In genomic region chr22:49989826-49990225, GRCh38 we compare ENCODE assay signal across 8 cellular contexts. TPM values are rescaled to one million over a fixed set of nuclear protein-coding genes. Genes with fewer than 3 reads are reported as not detected.
"Had no signal": no experiment of that assay in that cellular context is flagged by ENCODE, and none has a peak within 500 bp of the region (broad histone marks: within the 10 kb centered on the region; RNA-seq: fewer than 3 reads in every experiment).

No MANE protein-coding gene starts in this region.

RNA-seq across cellular contexts. Expression of gene IL17REL, which starts 22.7 kb away (rescaled TPM):
- total RNA-seq: activated CD4-positive, alpha-beta memory T cell treated with anti-CD3 and anti-CD28 coated beads, Interleukin-2, amount 10 ng/mL, durations not matched to agents 7 days and 5 days; activated CD4-positive, alpha-beta T cell treated with anti-CD3 and anti-CD28 coated beads, Interleukin-2, amount 10 ng/mL, durations not matched to agents 7 days and 5 days; activated CD8-positive, alpha-beta T cell treated with anti-CD3 and anti-CD28 coated beads, Interleukin-2, amount 10 ng/mL, durations not matched to agents 7 days and 5 days; activated naive CD8-positive, alpha-beta T cell treated with anti-CD3 and anti-CD28 coated beads for 36 hours; activated T-helper 2 cell treated with anti-CD3 and anti-CD28 coated beads, Interferon-gamma antibody, Interleukin-2, Interleukin-4, amounts not matched to agents 10 μg/mL and 5 μg/mL and 100 μg/mL, durations not matched to agents 14 hours and 24 hours and 36 hours; adrenal gland; aorta; bronchial epithelial cell had no signal
